ENCODE assay signal across 1 cellular context in the genomic region with DNA sequence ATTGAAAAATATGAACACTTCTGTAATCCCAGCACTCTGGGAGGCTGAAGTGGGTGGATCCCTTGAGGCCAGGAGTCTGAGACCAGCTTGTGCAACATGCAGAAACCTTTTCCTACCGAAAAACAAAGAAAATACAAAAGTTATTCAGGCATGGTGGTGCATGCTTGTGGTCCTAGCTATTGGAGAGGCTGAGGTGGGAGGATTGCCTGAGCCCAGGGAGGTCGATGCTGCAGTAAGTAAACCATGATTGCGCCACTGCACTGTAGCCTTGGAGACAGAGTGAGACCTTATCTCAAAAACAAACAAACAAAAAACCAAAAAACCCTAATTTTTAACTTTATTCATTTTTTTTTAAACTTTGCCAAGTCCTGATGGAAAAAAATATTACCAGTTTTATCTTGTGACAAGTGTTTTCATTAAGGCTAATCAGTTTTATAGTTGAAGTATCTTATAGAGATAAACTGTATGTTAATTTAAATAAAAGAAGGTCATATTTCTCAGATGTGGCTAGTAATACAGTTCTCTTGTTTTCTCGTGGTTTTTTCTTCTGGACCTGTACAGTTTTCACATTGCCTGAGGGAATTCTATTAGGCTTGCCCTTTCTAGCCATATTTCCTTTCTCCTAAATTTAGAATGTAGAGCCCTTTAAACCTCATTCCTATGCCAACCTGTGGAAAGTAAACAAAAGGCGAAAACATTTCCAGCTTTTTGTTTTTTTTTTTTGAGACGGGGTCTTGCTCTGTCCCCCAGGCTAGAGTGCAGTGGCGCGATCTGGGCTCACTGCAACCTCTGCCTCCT.
TF ChIP-seq lines count a peak whose summit lies in the region.

No MANE protein-coding gene starts in this region.

TF ChIP-seq in HepG2, 621 proteins besides CTCF, POLR2A, EP300 and RAD21 (continued from another document and continues in another):
- TF ChIP-seq, protein P1, sequence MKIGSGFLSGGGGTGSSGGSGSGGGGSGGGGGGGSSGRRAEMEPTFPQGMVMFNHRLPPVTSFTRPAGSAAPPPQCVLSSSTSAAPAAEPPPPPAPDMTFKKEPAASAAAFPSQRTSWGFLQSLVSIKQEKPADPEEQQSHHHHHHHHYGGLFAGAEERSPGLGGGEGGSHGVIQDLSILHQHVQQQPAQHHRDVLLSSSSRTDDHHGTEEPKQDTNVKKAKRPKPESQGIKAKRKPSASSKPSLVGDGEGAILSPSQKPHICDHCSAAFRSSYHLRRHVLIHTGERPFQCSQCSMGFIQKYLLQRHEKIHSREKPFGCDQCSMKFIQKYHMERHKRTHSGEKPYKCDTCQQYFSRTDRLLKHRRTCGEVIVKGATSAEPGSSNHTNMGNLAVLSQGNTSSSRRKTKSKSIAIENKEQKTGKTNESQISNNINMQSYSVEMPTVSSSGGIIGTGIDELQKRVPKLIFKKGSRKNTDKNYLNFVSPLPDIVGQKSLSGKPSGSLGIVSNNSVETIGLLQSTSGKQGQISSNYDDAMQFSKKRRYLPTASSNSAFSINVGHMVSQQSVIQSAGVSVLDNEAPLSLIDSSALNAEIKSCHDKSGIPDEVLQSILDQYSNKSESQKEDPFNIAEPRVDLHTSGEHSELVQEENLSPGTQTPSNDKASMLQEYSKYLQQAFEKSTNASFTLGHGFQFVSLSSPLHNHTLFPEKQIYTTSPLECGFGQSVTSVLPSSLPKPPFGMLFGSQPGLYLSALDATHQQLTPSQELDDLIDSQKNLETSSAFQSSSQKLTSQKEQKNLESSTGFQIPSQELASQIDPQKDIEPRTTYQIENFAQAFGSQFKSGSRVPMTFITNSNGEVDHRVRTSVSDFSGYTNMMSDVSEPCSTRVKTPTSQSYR (CRISPR knock-in tag; IDR thresholded peaks at IDR 0.05; ENCODE audit: borderline replicate concordance) = no peak
- TF ChIP-seq ZNF335 (CRISPR knock-in tag; IDR thresholded peaks at IDR 0.05) = no peak
- TF ChIP-seq SSRP1 (CRISPR knock-in tag; IDR thresholded peaks at IDR 0.05) = no peak
- TF ChIP-seq NFKBIZ (CRISPR knock-in tag; IDR thresholded peaks at IDR 0.05) = no peak
- TF ChIP-seq ZNF382 (CRISPR knock-in tag; IDR thresholded peaks at IDR 0.05; ENCODE audit: borderline replicate concordance) = no peak
- peak; percentile 66 for TF ChIP-seq ARID5B (CRISPR knock-in tag; IDR thresholded peaks at IDR 0.05)
- TF ChIP-seq MAX (IDR thresholded peaks at IDR 0.05) = peak; percentile 27; the same call in 1 of the 2 replicates
- TF ChIP-seq ZNF770 (CRISPR knock-in tag; IDR thresholded peaks at IDR 0.05) = peak; percentile 99
- TF ChIP-seq ZNF460 (CRISPR knock-in tag; IDR thresholded peaks at IDR 0.05; ENCODE audit: borderline replicate concordance) = peak; percentile 65; the same call in 1 of the 2 replicates
- TF ChIP-seq SOX6 (IDR thresholded peaks at IDR 0.05) = no peak
- peak; percentile 52; the same call in 1 of the 2 replicates for TF ChIP-seq SOX6 (CRISPR knock-in tag; IDR thresholded peaks at IDR 0.05)
- no peak for TF ChIP-seq ZBTB1 (CRISPR knock-in tag; IDR thresholded peaks at IDR 0.05; ENCODE audit: borderline replicate concordance)
- TF ChIP-seq CREB1 (IDR thresholded peaks at IDR 0.05) = no peak
- peak; percentile 31; the same call in 1 of the 2 replicates for TF ChIP-seq CREB1 (CRISPR knock-in tag; IDR thresholded peaks at IDR 0.05)
- no peak for TF ChIP-seq ZHX2 (IDR thresholded peaks at IDR 0.05; ENCODE audit: low read depth)
- TF ChIP-seq ZHX2 (CRISPR knock-in tag; IDR thresholded peaks at IDR 0.05; ENCODE audit: borderline replicate concordance) = no peak
- TF ChIP-seq FOXA1 (IDR thresholded peaks at IDR 0.05) = no peak
- peak; percentile 77 for TF ChIP-seq FOXA1 (CRISPR knock-in tag; IDR thresholded peaks at IDR 0.05)
- no peak for TF ChIP-seq ZNF207 (IDR thresholded peaks at IDR 0.05; ENCODE audit: borderline replicate concordance)
- TF ChIP-seq, protein P2, sequence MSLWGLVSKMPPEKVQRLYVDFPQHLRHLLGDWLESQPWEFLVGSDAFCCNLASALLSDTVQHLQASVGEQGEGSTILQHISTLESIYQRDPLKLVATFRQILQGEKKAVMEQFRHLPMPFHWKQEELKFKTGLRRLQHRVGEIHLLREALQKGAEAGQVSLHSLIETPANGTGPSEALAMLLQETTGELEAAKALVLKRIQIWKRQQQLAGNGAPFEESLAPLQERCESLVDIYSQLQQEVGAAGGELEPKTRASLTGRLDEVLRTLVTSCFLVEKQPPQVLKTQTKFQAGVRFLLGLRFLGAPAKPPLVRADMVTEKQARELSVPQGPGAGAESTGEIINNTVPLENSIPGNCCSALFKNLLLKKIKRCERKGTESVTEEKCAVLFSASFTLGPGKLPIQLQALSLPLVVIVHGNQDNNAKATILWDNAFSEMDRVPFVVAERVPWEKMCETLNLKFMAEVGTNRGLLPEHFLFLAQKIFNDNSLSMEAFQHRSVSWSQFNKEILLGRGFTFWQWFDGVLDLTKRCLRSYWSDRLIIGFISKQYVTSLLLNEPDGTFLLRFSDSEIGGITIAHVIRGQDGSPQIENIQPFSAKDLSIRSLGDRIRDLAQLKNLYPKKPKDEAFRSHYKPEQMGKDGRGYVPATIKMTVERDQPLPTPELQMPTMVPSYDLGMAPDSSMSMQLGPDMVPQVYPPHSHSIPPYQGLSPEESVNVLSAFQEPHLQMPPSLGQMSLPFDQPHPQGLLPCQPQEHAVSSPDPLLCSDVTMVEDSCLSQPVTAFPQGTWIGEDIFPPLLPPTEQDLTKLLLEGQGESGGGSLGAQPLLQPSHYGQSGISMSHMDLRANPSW (CRISPR knock-in tag; IDR thresholded peaks at IDR 0.05; ENCODE audit: borderline replicate concordance) = no peak
- TF ChIP-seq, protein P3, sequence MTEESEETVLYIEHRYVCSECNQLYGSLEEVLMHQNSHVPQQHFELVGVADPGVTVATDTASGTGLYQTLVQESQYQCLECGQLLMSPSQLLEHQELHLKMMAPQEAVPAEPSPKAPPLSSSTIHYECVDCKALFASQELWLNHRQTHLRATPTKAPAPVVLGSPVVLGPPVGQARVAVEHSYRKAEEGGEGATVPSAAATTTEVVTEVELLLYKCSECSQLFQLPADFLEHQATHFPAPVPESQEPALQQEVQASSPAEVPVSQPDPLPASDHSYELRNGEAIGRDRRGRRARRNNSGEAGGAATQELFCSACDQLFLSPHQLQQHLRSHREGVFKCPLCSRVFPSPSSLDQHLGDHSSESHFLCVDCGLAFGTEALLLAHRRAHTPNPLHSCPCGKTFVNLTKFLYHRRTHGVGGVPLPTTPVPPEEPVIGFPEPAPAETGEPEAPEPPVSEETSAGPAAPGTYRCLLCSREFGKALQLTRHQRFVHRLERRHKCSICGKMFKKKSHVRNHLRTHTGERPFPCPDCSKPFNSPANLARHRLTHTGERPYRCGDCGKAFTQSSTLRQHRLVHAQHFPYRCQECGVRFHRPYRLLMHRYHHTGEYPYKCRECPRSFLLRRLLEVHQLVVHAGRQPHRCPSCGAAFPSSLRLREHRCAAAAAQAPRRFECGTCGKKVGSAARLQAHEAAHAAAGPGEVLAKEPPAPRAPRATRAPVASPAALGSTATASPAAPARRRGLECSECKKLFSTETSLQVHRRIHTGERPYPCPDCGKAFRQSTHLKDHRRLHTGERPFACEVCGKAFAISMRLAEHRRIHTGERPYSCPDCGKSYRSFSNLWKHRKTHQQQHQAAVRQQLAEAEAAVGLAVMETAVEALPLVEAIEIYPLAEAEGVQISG (CRISPR knock-in tag; IDR thresholded peaks at IDR 0.05) = 0 out of 2 replicates have a peak, but pooled peaks have one; percentile 19
- TF ChIP-seq SOX13 (IDR thresholded peaks at IDR 0.05) = no peak
- peak in 1 of 2 experiments; percentile 49; a peak in 2 of 4 replicates for TF ChIP-seq SOX13 (CRISPR knock-in tag; conservative IDR thresholded peaks at IDR 0.05 in 1 of 2, IDR thresholded peaks at IDR 0.05 in 1 of 2)
- peak; percentile 91 for TF ChIP-seq POGZ (CRISPR knock-in tag; IDR thresholded peaks at IDR 0.05)
- no peak for TF ChIP-seq E2F5 (CRISPR knock-in tag; conservative IDR thresholded peaks at IDR 0.05)
- TF ChIP-seq SYNCRIP (IDR thresholded peaks at IDR 0.05; ENCODE audit: insufficient read depth, low read depth, low read length) = no peak
- TF ChIP-seq KDM1A (CRISPR knock-in tag; IDR thresholded peaks at IDR 0.05) = peak; percentile 73; the same call in 1 of the 2 replicates
- TF ChIP-seq, protein P4, sequence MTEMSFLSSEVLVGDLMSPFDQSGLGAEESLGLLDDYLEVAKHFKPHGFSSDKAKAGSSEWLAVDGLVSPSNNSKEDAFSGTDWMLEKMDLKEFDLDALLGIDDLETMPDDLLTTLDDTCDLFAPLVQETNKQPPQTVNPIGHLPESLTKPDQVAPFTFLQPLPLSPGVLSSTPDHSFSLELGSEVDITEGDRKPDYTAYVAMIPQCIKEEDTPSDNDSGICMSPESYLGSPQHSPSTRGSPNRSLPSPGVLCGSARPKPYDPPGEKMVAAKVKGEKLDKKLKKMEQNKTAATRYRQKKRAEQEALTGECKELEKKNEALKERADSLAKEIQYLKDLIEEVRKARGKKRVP (CRISPR knock-in tag; IDR thresholded peaks at IDR 0.05) = peak in 1 of 2 experiments; percentile 25; a peak in 1 of 4 replicates
